In the genomic region with DNA sequence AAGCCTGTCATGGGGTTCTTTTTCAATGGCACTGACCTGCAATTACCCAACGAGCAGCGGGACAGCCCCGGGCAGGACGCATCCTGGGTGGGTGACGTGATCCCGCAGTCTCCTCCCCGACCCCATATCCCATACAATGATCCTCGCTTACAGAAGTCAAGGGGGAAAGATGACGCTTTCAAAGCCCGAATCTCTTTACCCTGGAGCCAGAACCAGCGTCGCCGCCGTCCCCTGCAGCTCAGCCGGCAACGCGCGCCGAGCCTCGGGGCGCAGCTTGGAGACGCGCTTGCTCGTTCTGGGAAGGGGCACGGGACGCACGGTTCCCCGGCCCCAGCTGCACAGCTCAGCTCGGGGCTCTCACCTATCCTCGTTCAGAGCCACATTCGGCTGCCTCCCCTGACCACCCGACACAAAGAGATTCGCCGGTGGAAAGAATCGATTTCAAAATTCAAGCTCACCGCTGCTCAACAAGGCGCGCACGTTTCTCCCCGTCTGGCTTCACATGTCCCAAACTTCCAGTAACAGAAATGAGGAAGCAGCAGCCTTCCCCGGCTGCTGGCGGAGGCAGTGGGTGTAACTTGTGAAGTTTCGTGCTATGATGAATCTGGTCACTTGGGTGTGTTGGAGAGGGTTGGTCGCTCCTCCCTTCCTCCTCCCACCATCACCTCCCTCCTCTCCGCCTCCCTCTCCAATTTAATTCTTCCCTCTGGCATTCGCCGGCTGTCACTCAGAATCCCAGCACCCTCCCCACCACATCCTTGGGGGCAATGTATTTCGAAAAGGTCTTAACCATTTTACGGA, we compare ENCODE assay signal across 8 cellular contexts. TPM values are rescaled to one million over a fixed set of nuclear protein-coding genes. Genes with fewer than 3 reads are reported as not detected.
DNase-seq lines count a peak whose midpoint lies in the region; ATAC-seq, FAIRE-seq and TF ChIP-seq lines count a peak whose summit lies in the region.

A gene with protein sequence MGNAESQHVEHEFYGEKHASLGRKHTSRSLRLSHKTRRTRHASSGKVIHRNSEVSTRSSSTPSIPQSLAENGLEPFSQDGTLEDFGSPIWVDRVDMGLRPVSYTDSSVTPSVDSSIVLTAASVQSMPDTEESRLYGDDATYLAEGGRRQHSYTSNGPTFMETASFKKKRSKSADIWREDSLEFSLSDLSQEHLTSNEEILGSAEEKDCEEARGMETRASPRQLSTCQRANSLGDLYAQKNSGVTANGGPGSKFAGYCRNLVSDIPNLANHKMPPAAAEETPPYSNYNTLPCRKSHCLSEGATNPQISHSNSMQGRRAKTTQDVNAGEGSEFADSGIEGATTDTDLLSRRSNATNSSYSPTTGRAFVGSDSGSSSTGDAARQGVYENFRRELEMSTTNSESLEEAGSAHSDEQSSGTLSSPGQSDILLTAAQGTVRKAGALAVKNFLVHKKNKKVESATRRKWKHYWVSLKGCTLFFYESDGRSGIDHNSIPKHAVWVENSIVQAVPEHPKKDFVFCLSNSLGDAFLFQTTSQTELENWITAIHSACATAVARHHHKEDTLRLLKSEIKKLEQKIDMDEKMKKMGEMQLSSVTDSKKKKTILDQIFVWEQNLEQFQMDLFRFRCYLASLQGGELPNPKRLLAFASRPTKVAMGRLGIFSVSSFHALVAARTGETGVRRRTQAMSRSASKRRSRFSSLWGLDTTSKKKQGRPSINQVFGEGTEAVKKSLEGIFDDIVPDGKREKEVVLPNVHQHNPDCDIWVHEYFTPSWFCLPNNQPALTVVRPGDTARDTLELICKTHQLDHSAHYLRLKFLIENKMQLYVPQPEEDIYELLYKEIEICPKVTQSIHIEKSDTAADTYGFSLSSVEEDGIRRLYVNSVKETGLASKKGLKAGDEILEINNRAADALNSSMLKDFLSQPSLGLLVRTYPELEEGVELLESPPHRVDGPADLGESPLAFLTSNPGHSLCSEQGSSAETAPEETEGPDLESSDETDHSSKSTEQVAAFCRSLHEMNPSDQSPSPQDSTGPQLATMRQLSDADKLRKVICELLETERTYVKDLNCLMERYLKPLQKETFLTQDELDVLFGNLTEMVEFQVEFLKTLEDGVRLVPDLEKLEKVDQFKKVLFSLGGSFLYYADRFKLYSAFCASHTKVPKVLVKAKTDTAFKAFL (N-terminal part only) (minus strand): TSS at position 582 of the 801 bp plus-strand sequence. CDS start 77,289 bp downstream, outside the sequence.

- peak within 1 kb of the TSS; percentile 86 for H3K4me3 Mint-ChIP-seq in WTC11

- no peaks in the 10 kb centered on the region for H3K9me3 Mint-ChIP-seq in WTC11

- H3K9me1 ChIP-seq in endothelial cell of umbilical vein (replicated peaks; ENCODE audit: control insufficient read depth, extremely low read depth, insufficient read depth, low read length), result no peaks in the 10 kb centered on the region

- peaks cover 38% of the 10 kb centered on the region for H3K4me1 Mint-ChIP-seq in WTC11

- BruUV-seq in HCT116 (replicated peaks; lab: Mats Ljungman, UMichigan) (TSS peak; percentile 45), endothelial cell of umbilical vein (replicated peaks; lab: Mats Ljungman, UMichigan) (no TSS peak)

- peak within 1 kb of the TSS; percentile 88 for H2AFZ ChIP-seq in ACC112 (ENCODE audit: low read length, unreplicated experiment)
- H2AFZ ChIP-seq in HCT116 (ENCODE audit: low read depth, low read length, poor library complexity, severe bottlenecking), result peak within 1 kb of the TSS; percentile 65
- H2AFZ ChIP-seq in endothelial cell of umbilical vein (ENCODE audit: low read depth, low read length), result no peak within 1 kb of the TSS

- dilution Hi-C loops in endothelial cell of umbilical vein (cut with MboI; ENCODE audit: extremely low pct_ligation_motif_present, low sequenced_read_pairs), result no loop called here

- peak within 1 kb of the TSS; percentile 66 for H3K27ac Mint-ChIP-seq in WTC11

- ATAC-seq in HCT116, result peak; percentile 88
- peak; percentile 92 for ATAC-seq in WTC11
- no peak for ATAC-seq in GM21786 (IDR thresholded peaks at IDR 0.05; ENCODE audit: unreplicated experiment)

- intact Hi-C loops in HCT116 (cut with micrococcal nuclease) (loop anchor here (10.0 kb wide), 2 partner anchors 139 to 241 kb away; no protein-coding TSS in a partner anchor), endothelial cell of umbilical vein (cut with micrococcal nuclease) (no loop called here)

- TF ChIP-seq CTCF in HCT116 (IDR thresholded peaks at IDR 0.05 in 2 of 3, conservative IDR thresholded peaks at IDR 0.05 in 1 of 3; ENCODE audit: borderline replicate concordance in 1 of 3, insufficient read depth in 1 of 3, low read depth in 2 of 3, low read length in 2 of 3) (no peak), WTC11 (IDR thresholded peaks at IDR 0.05) (no peak), endothelial cell of umbilical vein (IDR thresholded peaks at IDR 0.05; ENCODE audit: extremely low read depth in 1 of 2, insufficient read depth in 1 of 2, low read depth in 1 of 2, low read length in 2 of 2) (no peak)

- TF ChIP-seq POLR2A in HCT116 (IDR thresholded peaks at IDR 0.05; ENCODE audit: borderline replicate concordance, extremely low read depth, insufficient read depth, insufficient read length) (no peak), endothelial cell of umbilical vein (IDR thresholded peaks at IDR 0.05; ENCODE audit: low read depth, low read length) (no peak)

- H3K4me3 ChIP-seq in ACC112 (ENCODE audit: low read depth, low read length) (peak within 1 kb of the TSS; percentile 89), HCT116 (replicated peaks in 1 of 2; ENCODE audit: low read depth in 1 of 2, low read length in 2 of 2) (peak within 1 kb of the TSS; percentile 31 to 37), endothelial cell of umbilical vein (replicated peaks in 1 of 3; ENCODE audit: insufficient read depth in 1 of 3, low read depth in 1 of 3, low read length in 3 of 3) (no peak within 1 kb of the TSS)

- H3K27ac ChIP-seq in ACC112 (ENCODE audit: low read depth, low read length) (no peak within 1 kb of the TSS; the same call in 1 of the 2 replicates), HCT116 (ENCODE audit: low read depth, low read length) (peak within 1 kb of the TSS; percentile 5; the same call in 1 of the 2 replicates), endothelial cell of umbilical vein (ENCODE audit: insufficient read depth, low read depth, low read length) (no peak within 1 kb of the TSS), temporal lobe (ENCODE audit: low read depth, low read length) (no peak within 1 kb of the TSS)

- H3K4me2 ChIP-seq in HCT116 (ENCODE audit: low read length) (peak within 1 kb of the TSS; percentile 61), endothelial cell of umbilical vein (ENCODE audit: insufficient read depth, low read length) (no peak within 1 kb of the TSS)

- no peaks in the 10 kb centered on the region for H3K36me3 ChIP-seq in ACC112 (ENCODE audit: insufficient read depth, low read length)
- no peaks in the 10 kb centered on the region for H3K36me3 ChIP-seq in HCT116 (ENCODE audit: control insufficient read depth in 1 of 2, insufficient read depth in 2 of 2, low read length in 2 of 2)
- H3K36me3 ChIP-seq in endothelial cell of umbilical vein (ENCODE audit: control insufficient read depth in 2 of 2, extremely low read depth in 1 of 2, insufficient read depth in 2 of 2, low read length in 2 of 2), result no peaks in the 10 kb centered on the region

- H3K4me1 ChIP-seq in ACC112 (ENCODE audit: control insufficient read depth, insufficient read depth, low read length, unreplicated experiment) (peaks cover 10% of the 10 kb centered on the region), HCT116 (ENCODE audit: control insufficient read depth in 1 of 2, insufficient read depth in 2 of 2, low read length in 2 of 2) (peaks cover 27 to 43% of the 10 kb centered on the region in 2 experiments), endothelial cell of umbilical vein (ENCODE audit: control insufficient read depth, extremely low read depth, insufficient read depth, low read length) (no peaks in the 10 kb centered on the region)

- H3K79me2 ChIP-seq in ACC112 (ENCODE audit: control insufficient read depth, insufficient read depth, low read length, unreplicated experiment) (peaks cover 27% of the 10 kb centered on the region), HCT116 (ENCODE audit: insufficient read depth, low read length) (peaks cover 7% of the 10 kb centered on the region; the same call in 1 of the 2 replicates), endothelial cell of umbilical vein (ENCODE audit: control insufficient read depth, insufficient read depth, low read length) (no peaks in the 10 kb centered on the region)

- H4K20me1 ChIP-seq in HCT116 (ENCODE audit: insufficient read depth) (no peaks in the 10 kb centered on the region), endothelial cell of umbilical vein (replicated peaks; ENCODE audit: control insufficient read depth, extremely low read depth, insufficient read depth, low read length) (no peaks in the 10 kb centered on the region)

- no peaks in the 10 kb centered on the region for H3K9me2 ChIP-seq in HCT116 (ENCODE audit: insufficient read depth)

- H3K27me3 Mint-ChIP-seq in WTC11 (ENCODE audit: low read depth), result no peaks in the 10 kb centered on the region

- H3K27me3 ChIP-seq in ACC112 (ENCODE audit: insufficient read depth, low read length) (no peaks in the 10 kb centered on the region), HCT116 (ENCODE audit: insufficient read depth, low read length) (no peaks in the 10 kb centered on the region), endothelial cell of umbilical vein (ENCODE audit: control insufficient read depth in 2 of 2, insufficient read depth in 2 of 2, low read length in 2 of 2) (peaks cover 4 to 37% of the 10 kb centered on the region in 2 experiments)

- DNase-seq in HCT116 (ENCODE audit: low read depth, low spot score) (no peak), WTC11 (ENCODE audit: low spot score) (peak; percentile 49), endothelial cell of umbilical vein (ENCODE audit: low read depth, low spot score) (no peak), midbrain (lab: John Stamatoyannopoulos, UW) (peak; percentile 38), NCI-H187 (lab: John Stamatoyannopoulos, UW) (no peak)

- TF ChIP-seq RAD21 in HCT116 (IDR thresholded peaks at IDR 0.05; ENCODE audit: low read depth), result no peak

- no peak for FAIRE-seq in endothelial cell of umbilical vein (lab: Jason Lieb, UNC)

- CTCF ChIA-PET in HCT116 (lab: Charles Lee) (no interaction called here), WTC11 (lab: Charles Lee) (interaction anchor here (1.1 to 1.8 kb wide), 4 partner anchors 26 to 237 kb away, joined by 3 to 7 read pairs (median 4); no protein-coding TSS in a partner anchor), endothelial cell of umbilical vein (lab: Charles Lee) (no interaction called here)

- H3K36me3 Mint-ChIP-seq in WTC11, result no peaks in the 10 kb centered on the region

- peak within 1 kb of the TSS; percentile 30 for H3K9ac ChIP-seq in HCT116 (ENCODE audit: low read length)
- no peak within 1 kb of the TSS for H3K9ac ChIP-seq in endothelial cell of umbilical vein (replicated peaks; ENCODE audit: extremely low read depth, insufficient read depth, low read length)

- POLR2A ChIA-PET in HCT116 (lab: Charles Lee) (no interaction called here), WTC11 (lab: Charles Lee) (interaction anchor here (0.5 kb wide), 1 partner anchor 393 kb away, joined by 3 read pairs; no protein-coding TSS in a partner anchor), endothelial cell of umbilical vein (lab: Charles Lee) (no interaction called here)

- RAD21 ChIA-PET in HCT116 (lab: Charles Lee; ENCODE audit: low non-redundant PET in 1 of 2, low total read pairs in 2 of 2, uncharacterized antibody in 2 of 2, unreplicated experiment in 2 of 2), result no interaction called here

- H3K9me3 ChIP-seq in HCT116 (ENCODE audit: control insufficient read depth in 1 of 2, insufficient read depth in 1 of 2, low read depth in 1 of 2, low read length in 2 of 2), result peaks cover 0 to 4% of the 10 kb centered on the region in 2 experiments; a peak in 1 of 4 replicates
- no peaks in the 10 kb centered on the region for H3K9me3 ChIP-seq in endothelial cell of umbilical vein (replicated peaks; ENCODE audit: control insufficient read depth, insufficient read depth, low read length)

RNA-seq across cellular contexts. Expression of the gene that starts here (rescaled TPM):
- total RNA-seq in HCT116 (2021; ENCODE audit: unreplicated experiment) (47.8 TPM), WTC11 (2021) (25.2 to 28.7 TPM (median 28.2 TPM) in 3 replicates), endothelial cell of umbilical vein (0.83 and 0.86 TPM in 2 replicates), temporal lobe (24.3 TPM)
- polyA plus RNA-seq in HCT116 (2012), result 19.5 and 23.1 TPM in 2 replicates
- polyA plus RNA-seq in endothelial cell of umbilical vein, result 0.10 and 0.21 TPM in 2 replicates
- polyA plus RNA-seq in endothelial cell of umbilical vein (2011; cell fraction: cytosol; rRNA removed), result 0.03 and 0.19 TPM in 2 replicates
- polyA plus RNA-seq in endothelial cell of umbilical vein (2011; cell fraction: nucleus; rRNA removed), result 0.25 and 0.51 TPM in 2 replicates
- polyA plus RNA-seq in endothelial cell of umbilical vein (2012), result 0.07 and 0.11 TPM in 2 replicates
- polyA minus RNA-seq in endothelial cell of umbilical vein, result 0.79 and 1.0 TPM in 2 replicates
- polyA minus RNA-seq in endothelial cell of umbilical vein (2011; cell fraction: cytosol; rRNA and poly(A)+ RNA removed), result not detected
- 0.77 and 0.87 TPM in 2 replicates for polyA minus RNA-seq in endothelial cell of umbilical vein (2011; cell fraction: nucleus; rRNA and poly(A)+ RNA removed)

Comparison
In these comparisons a context has a peak if more than half of its experiments do, and no peak if none do; other contexts are left out.
1. RNA of the gene that starts here (total RNA-seq): 47.8 TPM in HCT116 (single experiment), 25.2 to 28.7 TPM in WTC11 and 24.3 TPM in temporal lobe (single experiment); 0.83 to 0.86 TPM in endothelial cell of umbilical vein; every median in the first group is over 10 times any median in the second.
2. H3K4me3 ChIP-seq: peak in ACC112 (single experiment) and HCT116 (2 of 2); none in endothelial cell of umbilical vein (0 of 3).
3. DNase-seq: peak in WTC11 (single experiment) and midbrain (single experiment); none in HCT116 (single experiment), endothelial cell of umbilical vein (single experiment) and NCI-H187 (0 of 2).